Comparison of ENCODE assay signal across 15 cellular contexts in genomic region chr15:39409876-39410505, GRCh38.
"Had no signal": no experiment of that assay in that cellular context is flagged by ENCODE, and none has a peak within 500 bp of the region (broad histone marks: within the 10 kb centered on the region; RNA-seq: fewer than 3 reads in every experiment).

No MANE protein-coding gene starts in this region.

- H3K4me3 ChIP-seq: esophagus squamous epithelium, psoas muscle, right lobe of liver, suprapubic skin, thyroid gland had no signal

- H3K9me3 ChIP-seq: esophagus squamous epithelium, psoas muscle, right lobe of liver, suprapubic skin, thyroid gland had no signal

- H3K27ac ChIP-seq: esophagus squamous epithelium, psoas muscle, right lobe of liver, suprapubic skin, thyroid gland had no signal

- H3K4me1 ChIP-seq: psoas muscle, right lobe of liver, suprapubic skin, thyroid gland had no signal

- DNase-seq: dermis blood vessel endothelial cell; esophagus squamous epithelium; left colon; mammary epithelial cell; naive thymus-derived CD4-positive, alpha-beta T cell; nephron progenitor cell; psoas muscle; retina; right lobe of liver; stimulated activated CD4-positive, alpha-beta T cell treated with anti-CD3 and anti-CD28 coated beads, Interleukin-4, amount 100 ng/mL, for 1 hour; stimulated activated CD8-positive, alpha-beta memory T cell treated with anti-CD3 and anti-CD28 coated beads, Interleukin-4, amount 100 ng/mL, for 48 hours; stimulated activated naive CD8-positive, alpha-beta T cell treated with anti-CD3 and anti-CD28 coated beads, Interleukin-15, Interleukin-2, amounts not matched to agents 100 U/mL and 50 U/mL, for 24 hours; thyroid gland had no signal

- H3K36me3 ChIP-seq: esophagus squamous epithelium, right lobe of liver, suprapubic skin, thyroid gland had no signal

- ATAC-seq: left colon; naive thymus-derived CD4-positive, alpha-beta T cell; psoas muscle; right lobe of liver; stimulated activated effector memory CD8-positive, alpha-beta T cell treated with anti-CD3 and anti-CD28 coated beads, Interleukin-12 subunit alpha, Interleukin-12 subunit beta, amount 100 ng/mL, for 72 hours; stimulated activated naive CD8-positive, alpha-beta T cell treated with anti-CD3 and anti-CD28 coated beads, Interleukin-15, Interleukin-2, amounts not matched to agents 100 U/mL and 50 U/mL, for 24 hours had no signal

- H3K27me3 ChIP-seq: esophagus squamous epithelium, right lobe of liver, suprapubic skin, thyroid gland had no signal
